In the genomic region with DNA sequence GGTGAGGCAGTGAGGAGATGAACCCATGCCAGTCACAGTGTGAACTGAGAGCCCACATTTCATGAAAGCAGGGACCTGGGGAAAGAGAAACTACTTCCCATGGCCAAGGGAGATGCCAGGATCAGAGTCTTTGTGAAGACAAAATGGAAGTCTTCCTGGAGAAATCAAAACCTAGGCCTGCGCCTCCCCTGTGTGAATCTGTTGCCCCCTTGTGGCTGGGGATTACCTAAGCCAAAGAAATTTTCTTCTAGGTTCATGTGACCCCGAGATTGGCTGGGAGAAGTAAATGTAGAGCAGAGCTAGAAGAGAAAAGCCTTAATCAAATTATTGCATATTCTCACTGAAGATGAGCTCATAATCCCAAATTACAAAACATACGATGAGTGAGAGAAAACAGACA, we compare ENCODE assay signal across 10 cellular contexts.
DNase-seq lines count a peak whose midpoint lies in the region; ATAC-seq and TF ChIP-seq lines count a peak whose summit lies in the region.
"Had no signal": no experiment of that assay in that cellular context is flagged by ENCODE, and none has a peak within 500 bp of the region (broad histone marks: within the 10 kb centered on the region; RNA-seq: fewer than 3 reads in every experiment).

No MANE protein-coding gene starts in this region.

- TF ChIP-seq CTCF in chondrocyte (IDR thresholded peaks at IDR 0.05) (peak; percentile 57), type B pancreatic cell (conservative IDR thresholded peaks at IDR 0.05) (peak; percentile 60)

- H3K27ac Mint-ChIP-seq in chondrocyte (ENCODE audit: unreplicated experiment), result peak overlapping the region; percentile 83
- no peak overlapping the region for H3K27ac Mint-ChIP-seq in type B pancreatic cell

- H3K9me3 Mint-ChIP-seq in chondrocyte (ENCODE audit: low read depth) (peaks cover 12% of the 10 kb centered on the region), type B pancreatic cell (no peaks in the 10 kb centered on the region)

- ATAC-seq in GM18520 (IDR thresholded peaks at IDR 0.05; ENCODE audit: unreplicated experiment), result no peak
- ATAC-seq in HG03108 (IDR thresholded peaks at IDR 0.05; ENCODE audit: unreplicated experiment), result no peak

- DNase-seq in stimulated activated CD4-positive, alpha-beta T cell treated with anti-CD3 and anti-CD28 coated beads, Interleukin-15, amount 100 ng/mL, for 24 hours, result peak; percentile 24
- no peak for DNase-seq in stimulated activated CD4-positive, alpha-beta T cell treated with anti-CD3 and anti-CD28 coated beads, Interleukin-1b, Interleukin-23, amount 100 ng/mL, for 48 hours
- DNase-seq in NCI-H460 (ENCODE audit: extremely low read depth, low read depth) (peak; percentile 14), chondrocyte (ENCODE audit: low spot score) (no peak), type B pancreatic cell (ENCODE audit: extremely low spot score, unreplicated experiment) (no peak)
- no peak for DNase-seq in stimulated activated CD4-positive, alpha-beta T cell treated with anti-CD3 and anti-CD28 coated beads, Interleukin-12 subunit alpha, Interleukin-12 subunit beta, amount 100 ng/mL, for 4 hours
- DNase-seq: cortex of kidney, T1000 had no signal

- H3K36me3 Mint-ChIP-seq in chondrocyte (ENCODE audit: low read depth), result no peaks in the 10 kb centered on the region
- no peaks in the 10 kb centered on the region for H3K36me3 Mint-ChIP-seq in type B pancreatic cell

- H3K4me1 Mint-ChIP-seq in chondrocyte (ENCODE audit: low read depth) (peaks cover 61% of the 10 kb centered on the region), type B pancreatic cell (ENCODE audit: unreplicated experiment) (no peaks in the 10 kb centered on the region)

- no peaks in the 10 kb centered on the region for H3K27me3 Mint-ChIP-seq in chondrocyte (ENCODE audit: low read depth)
- peaks cover 10% of the 10 kb centered on the region for H3K27me3 Mint-ChIP-seq in type B pancreatic cell

- H3K4me3 Mint-ChIP-seq in chondrocyte (ENCODE audit: unreplicated experiment), result no peak overlapping the region
- H3K4me3 Mint-ChIP-seq in type B pancreatic cell, result no peak overlapping the region

Comparison
In these comparisons a context has a peak if more than half of its experiments do, and no peak if none do; other contexts are left out.
1. DNase-seq: peak in stimulated activated CD4-positive, alpha-beta T cell treated with anti-CD3 and anti-CD28 coated beads, Interleukin-15, amount 100 ng/mL, for 24 hours (single experiment) and NCI-H460 (single experiment); none in stimulated activated CD4-positive, alpha-beta T cell treated with anti-CD3 and anti-CD28 coated beads, Interleukin-1b, Interleukin-23, amount 100 ng/mL, for 48 hours (single experiment), chondrocyte (single experiment), type B pancreatic cell (single experiment) and stimulated activated CD4-positive, alpha-beta T cell treated with anti-CD3 and anti-CD28 coated beads, Interleukin-12 subunit alpha, Interleukin-12 subunit beta, amount 100 ng/mL, for 4 hours (single experiment).